ENCODE assay signal across 9 cellular contexts in genomic region chr7:76363754-76364153, GRCh38. TPM values are rescaled to one million over a fixed set of nuclear protein-coding genes. Genes with fewer than 3 reads are reported as not detected.
DNase-seq lines count a peak whose midpoint lies in the region; ATAC-seq, FAIRE-seq and TF ChIP-seq lines count a peak whose summit lies in the region.
"Not testable (repeated sequence)": the region's sequence is repeated elsewhere in the genome, so short reads cannot be mapped to it uniquely, and the experiment has no call there.
"Had no signal": no experiment of that assay in that cellular context is flagged by ENCODE, and none has a peak within 500 bp of the region (broad histone marks: within the 10 kb centered on the region; RNA-seq: fewer than 3 reads in every experiment).

No MANE protein-coding gene starts in this region.

- peak overlapping the region; percentile 81 for H2AFZ ChIP-seq in neural progenitor cell (replicated peaks)

- peak overlapping the region; percentile 65 for H3K4me2 ChIP-seq in A549
- H3K4me2 ChIP-seq in neural progenitor cell, result peak overlapping the region; percentile 39

- not testable (repeated sequence) for H3K9ac ChIP-seq in HUES48 (ENCODE audit: low read depth, low read length); duodenal mucosa (ENCODE audit: low read depth in 1 of 2, low read length in 2 of 2); neural progenitor cell
- peak overlapping the region; percentile 82 for H3K9ac ChIP-seq in adipocyte (ENCODE audit: low read length)

- H3K27ac ChIP-seq in A549 (peak overlapping the region; percentile 84 to 89), HUES48 (ENCODE audit: low read depth, low read length) (peak overlapping the region; percentile 75), SJSA1 (peak overlapping the region; percentile 81), duodenal mucosa (ENCODE audit: low read depth, low read length) (peak overlapping the region; percentile 41), right atrium auricular region (peak overlapping the region; percentile 68 to 89)
- not testable (repeated sequence) for H3K27ac ChIP-seq in neural progenitor cell

- not testable (repeated sequence) for H3K9me3 Mint-ChIP-seq in neural progenitor cell; stimulated activated memory B cell treated with anti-CD40 and anti-IgM and Interleukin-4, amounts not matched to agents 10 μg/mL and 1 μg/mL and 100 μg/mL, for 72 hours

- FAIRE-seq in A549 (lab: Jason Lieb, UNC), result not testable (repeated sequence)

- TF ChIP-seq RAD21 in A549 (conservative IDR thresholded peaks at IDR 0.05 in 1 of 2, IDR thresholded peaks at IDR 0.05 in 1 of 2), result not testable (repeated sequence)

- TF ChIP-seq EP300 in A549 (IDR thresholded peaks at IDR 0.05), result not testable (repeated sequence)

- peaks cover 43% of the 10 kb centered on the region for H3K4me1 ChIP-seq in A549
- peaks cover 15% of the 10 kb centered on the region for H3K4me1 ChIP-seq in HUES48 (ENCODE audit: control insufficient read depth, insufficient read depth, low read length)
- H3K4me1 ChIP-seq in SJSA1 (replicated peaks), result peaks cover 26% of the 10 kb centered on the region
- H3K4me1 ChIP-seq in adipocyte (ENCODE audit: control insufficient read depth, insufficient read depth, low read length), result peaks cover 34% of the 10 kb centered on the region
- peaks cover 15 to 17% of the 10 kb centered on the region in 2 donors for H3K4me1 ChIP-seq in duodenal mucosa (ENCODE audit: control insufficient read depth in 1 of 2, insufficient read depth in 2 of 2, low read length in 2 of 2)
- H3K4me1 ChIP-seq in right atrium auricular region, result peaks cover 0 to 39% of the 10 kb centered on the region in 2 donors
- H3K4me1 ChIP-seq in neural progenitor cell, result peaks cover 17% of the 10 kb centered on the region

- H3K36me3 ChIP-seq in HUES48 (ENCODE audit: control insufficient read depth, insufficient read depth, low read length); SJSA1; adipocyte (ENCODE audit: control insufficient read depth, insufficient read depth, low read length, severe bottlenecking); duodenal mucosa (ENCODE audit: control insufficient read depth in 1 of 2, insufficient read depth in 2 of 2, low read length in 2 of 2); right atrium auricular region; neural progenitor cell: not testable (repeated sequence)

- not testable (repeated sequence) for TF ChIP-seq POLR2A in A549 (IDR thresholded peaks at IDR 0.05; ENCODE audit: low read length)

- not testable (repeated sequence) for H3K4me3 Mint-ChIP-seq in neural progenitor cell; stimulated activated memory B cell treated with anti-CD40 and anti-IgM and Interleukin-4, amounts not matched to agents 10 μg/mL and 1 μg/mL and 100 μg/mL, for 72 hours

- H3K79me2 ChIP-seq in neural progenitor cell (ENCODE audit: low read depth), result not testable (repeated sequence)

- WGBS in A549 (ENCODE audit: missing lambda C conversion rate), result 76% methylated on average over 3 of the region's 3 CpGs

- H3K27me3 Mint-ChIP-seq in neural progenitor cell (ENCODE audit: insufficient read depth, low read depth); stimulated activated memory B cell treated with anti-CD40 and anti-IgM and Interleukin-4, amounts not matched to agents 10 μg/mL and 1 μg/mL and 100 μg/mL, for 72 hours: not testable (repeated sequence)

- not testable (repeated sequence) for H3K4me3 ChIP-seq in A549; HUES48 (ENCODE audit: low read depth, low read length); SJSA1; duodenal mucosa (ENCODE audit: low read depth in 1 of 2, low read length in 2 of 2); right atrium auricular region; neural progenitor cell
- H3K4me3 ChIP-seq in adipocyte (ENCODE audit: low read length), result peak overlapping the region; percentile 68

- H3F3A ChIP-seq in neural progenitor cell (ENCODE audit: low read depth), result peaks cover 13% of the 10 kb centered on the region

- not testable (repeated sequence) for H3K27me3 ChIP-seq in HUES48 (ENCODE audit: control insufficient read depth, insufficient read depth, low read length); SJSA1 (replicated peaks); adipocyte (replicated peaks; ENCODE audit: control insufficient read depth, insufficient read depth, low read length); duodenal mucosa (ENCODE audit: control insufficient read depth in 1 of 2, insufficient read depth in 2 of 2, low read length in 2 of 2); right atrium auricular region; neural progenitor cell

- POLR2A ChIA-PET in A549 (lab: Yijun Ruan, JAX), result not testable (repeated sequence)

- ATAC-seq in A549; stimulated activated memory B cell treated with anti-CD40 and anti-IgM and Interleukin-4, amounts not matched to agents 10 μg/mL and 1 μg/mL and 100 μg/mL, for 72 hours: not testable (repeated sequence)

- DNase-seq in A549 (ENCODE audit: low read depth in 1 of 2, low spot score in 1 of 2); SJSA1 (ENCODE audit: low read depth in 1 of 2, low spot score in 2 of 2); adipocyte (ENCODE audit: low read depth); right atrium auricular region (ENCODE audit: low spot score); neural progenitor cell (ENCODE audit: low spot score): not testable (repeated sequence)

- TF ChIP-seq CTCF in A549 (IDR thresholded peaks at IDR 0.05); right atrium auricular region (IDR thresholded peaks at IDR 0.05); neural progenitor cell (IDR thresholded peaks at IDR 0.05): not testable (repeated sequence)

- CTCF ChIA-PET in A549 (lab: Yijun Ruan, JAX), result interaction anchor here (1.8 to 3.9 kb wide), 2 partner anchors 13 to 44 kb away, joined by 7 to 21 read pairs; no protein-coding TSS in a partner anchor

- H3K9me3 ChIP-seq in A549; HUES48 (ENCODE audit: control insufficient read depth, insufficient read depth, low read length); SJSA1 (replicated peaks); adipocyte (ENCODE audit: control insufficient read depth, low read length); duodenal mucosa (ENCODE audit: control insufficient read depth in 1 of 2, low read length in 2 of 2); right atrium auricular region; neural progenitor cell (ENCODE audit: low read depth): not testable (repeated sequence)

- peak overlapping the region; percentile 95 for H3K27ac Mint-ChIP-seq in neural progenitor cell
- H3K27ac Mint-ChIP-seq in stimulated activated memory B cell treated with anti-CD40 and anti-IgM and Interleukin-4, amounts not matched to agents 10 μg/mL and 1 μg/mL and 100 μg/mL, for 72 hours, result peak overlapping the region; percentile 10

- H3K36me3 Mint-ChIP-seq in neural progenitor cell; stimulated activated memory B cell treated with anti-CD40 and anti-IgM and Interleukin-4, amounts not matched to agents 10 μg/mL and 1 μg/mL and 100 μg/mL, for 72 hours: not testable (repeated sequence)

- peaks cover 28% of the 10 kb centered on the region for H3K4me1 Mint-ChIP-seq in neural progenitor cell
- H3K4me1 Mint-ChIP-seq in stimulated activated memory B cell treated with anti-CD40 and anti-IgM and Interleukin-4, amounts not matched to agents 10 μg/mL and 1 μg/mL and 100 μg/mL, for 72 hours, result peaks cover 22% of the 10 kb centered on the region

- not testable (repeated sequence) for H4K20me1 ChIP-seq in neural progenitor cell (ENCODE audit: low read depth)

RNA-seq across cellular contexts. Expression of gene YWHAG, which starts 5.0 kb away (rescaled TPM):
- polyA plus RNA-seq in A549 (2011; rRNA removed) (140 and 141 TPM in 2 replicates), A549 (2017; fragmentation: RNase III; extraction: RNeasy Plus Mini Kit Qiagen cat#74134 plus additional on column Dnase treatment) (295 to 306 TPM (median 302 TPM) in 3 replicates)
- polyA plus RNA-seq in A549 (2012; cell fraction: cytosol; rRNA removed), result 45.1 and 50.9 TPM in 2 replicates
- polyA plus RNA-seq in A549 (2012; cell fraction: nucleus; rRNA removed), result 40.3 and 49.7 TPM in 2 replicates
- 131 and 145 TPM in 2 replicates for polyA minus RNA-seq in A549 (2011; rRNA and poly(A)+ RNA removed)
- 67.0 and 76.1 TPM in 2 replicates for total RNA-seq in SJSA1 (2014; rRNA removed; shearing (Covaris generic))
- total RNA-seq in right atrium auricular region (100 to 1,000 TPM; 132 to 153 TPM), neural progenitor cell (ENCODE audit: low replicate concordance) (179 and 190 TPM in 2 replicates)

RNA-seq across cellular contexts. Expression of gene SSC4D, which starts 45.7 kb away (rescaled TPM):
- 0.45 and 0.91 TPM in 2 replicates for polyA plus RNA-seq in A549 (2011; rRNA removed)
- polyA plus RNA-seq in A549 (2012; cell fraction: cytosol; rRNA removed), result 1.1 and 1.4 TPM in 2 replicates
- 1.7 and 2.3 TPM in 2 replicates for polyA plus RNA-seq in A549 (2012; cell fraction: nucleus; rRNA removed)
- 0.79 to 1.0 TPM (median 1.0 TPM) in 3 replicates for polyA plus RNA-seq in A549 (2017; fragmentation: RNase III; extraction: RNeasy Plus Mini Kit Qiagen cat#74134 plus additional on column Dnase treatment)
- polyA minus RNA-seq in A549 (2011; rRNA and poly(A)+ RNA removed), result 0.66 and 0.92 TPM in 2 replicates
- total RNA-seq in SJSA1 (2014; rRNA removed; shearing (Covaris generic)), result 0.34 TPM in 1 of 2 replicates, not detected in the other
- total RNA-seq in right atrium auricular region, result under 1 TPM; 0.35 to 0.37 TPM
- total RNA-seq in neural progenitor cell (ENCODE audit: low replicate concordance), result 0.43 and 6.8 TPM in 2 replicates
- total RNA-seq: naive thymus-derived CD8-positive, alpha-beta T cell had no signal
